1 cellular context compared by ENCODE assay signal in the genomic region with DNA sequence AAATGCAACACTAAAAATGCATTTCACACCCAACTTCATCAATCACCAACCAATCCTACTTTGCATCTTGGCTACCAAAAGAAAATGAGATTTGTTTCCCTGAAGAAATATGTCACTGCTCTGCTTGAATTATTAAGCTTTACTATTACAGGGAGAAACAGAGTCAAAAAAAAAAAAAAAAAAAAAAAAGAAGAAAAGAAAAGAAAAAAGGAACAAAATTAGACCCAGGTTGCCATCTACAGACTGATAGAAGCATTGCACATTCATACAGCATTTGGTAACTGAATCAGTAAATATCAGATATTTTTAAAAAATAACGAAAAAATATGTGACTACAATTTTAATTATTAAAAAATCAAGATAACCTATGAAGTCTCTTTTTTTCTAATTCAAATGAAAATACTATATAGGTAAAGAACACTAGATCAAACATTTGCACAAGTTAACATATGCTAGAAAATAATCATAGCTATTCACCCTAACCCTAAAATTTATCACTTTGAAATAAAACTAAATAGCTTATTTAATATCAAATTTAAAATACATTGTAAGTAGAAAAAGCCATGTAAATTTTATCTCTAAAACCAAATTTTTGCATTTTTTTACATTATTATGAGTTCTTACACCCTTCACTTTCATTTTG.
TF ChIP-seq lines count a peak whose summit lies in the region.

No MANE protein-coding gene starts in this region.

TF ChIP-seq in WTC11, 78 proteins besides CTCF, POLR2A, EP300 and RAD21 (continued from another document):
- TF ChIP-seq MLX (CRISPR knock-in tag; IDR thresholded peaks at IDR 0.05) (no peak), MYBL2 (CRISPR knock-in tag; IDR thresholded peaks at IDR 0.05) (no peak), ESRRA (CRISPR knock-in tag; IDR thresholded peaks at IDR 0.05; ENCODE audit: borderline replicate concordance) (no peak), PRRX2 (CRISPR knock-in tag; IDR thresholded peaks at IDR 0.05) (no peak)
